In genomic region chr1:69710484-69710883, GRCh38 we compare ENCODE assay signal across 24 cellular contexts.
DNase-seq lines count a peak whose midpoint lies in the region; TF ChIP-seq lines count a peak whose summit lies in the region.
"Had no signal": no experiment of that assay in that cellular context is flagged by ENCODE, and none has a peak within 500 bp of the region (broad histone marks: within the 10 kb centered on the region; RNA-seq: fewer than 3 reads in every experiment).

No MANE protein-coding gene starts in this region.

- no peaks in the 10 kb centered on the region for H3K9me3 ChIP-seq in osteoblast (ENCODE audit: low read depth, low read length)
- no peaks in the 10 kb centered on the region for H3K9me3 ChIP-seq in uterus
- H3K9me3 ChIP-seq: MG63, suprapubic skin, upper lobe of left lung had no signal

- no peak for TF ChIP-seq CTCF in osteoblast (IDR thresholded peaks at IDR 0.05; ENCODE audit: extremely low read depth, low read depth, low read length)
- TF ChIP-seq CTCF in uterus (IDR thresholded peaks at IDR 0.05): no peak

- H3K79me2 ChIP-seq in osteoblast (ENCODE audit: insufficient read depth, low read length): no peaks in the 10 kb centered on the region

- H3K4me3 ChIP-seq in osteoblast (ENCODE audit: insufficient read depth, low read length) (no peak overlapping the region), uterus (no peak overlapping the region)
- H3K4me3 ChIP-seq: K562, MG63, suprapubic skin, upper lobe of left lung had no signal

- H3K36me3 ChIP-seq in osteoblast (ENCODE audit: insufficient read depth, low read length): no peaks in the 10 kb centered on the region
- H3K36me3 ChIP-seq in uterus: no peaks in the 10 kb centered on the region
- H3K36me3 ChIP-seq: MG63, suprapubic skin, upper lobe of left lung had no signal

- H3K4me1 ChIP-seq in osteoblast (ENCODE audit: insufficient read depth, low read length) (no peaks in the 10 kb centered on the region), uterus (no peaks in the 10 kb centered on the region)
- H3K4me1 ChIP-seq: suprapubic skin, upper lobe of left lung had no signal

- H2AFZ ChIP-seq in osteoblast (ENCODE audit: low read length): no peak overlapping the region

- H3K27me3 ChIP-seq in osteoblast (ENCODE audit: insufficient read depth, low read length) (no peaks in the 10 kb centered on the region), uterus (no peaks in the 10 kb centered on the region)
- H3K27me3 ChIP-seq: MG63, suprapubic skin, upper lobe of left lung had no signal

- H4K20me1 ChIP-seq in osteoblast (ENCODE audit: insufficient read depth, low read length): no peaks in the 10 kb centered on the region

- no peak for TF ChIP-seq POLR2A in uterus (IDR thresholded peaks at IDR 0.05)

- intact Hi-C loops in uterus (cut with DNase I; ENCODE audit: low total_unique reads): no loop called here

- no peak overlapping the region for H3K4me2 ChIP-seq in osteoblast (ENCODE audit: insufficient read depth, low read length)

- H3K27ac ChIP-seq in osteoblast (ENCODE audit: low read depth, low read length) (no peak overlapping the region), uterus (no peak overlapping the region)
- H3K27ac ChIP-seq: suprapubic skin, upper lobe of left lung, VCaP had no signal

- DNase-seq in EL (peak; percentile 4), RPMI7951 (ENCODE audit: low read depth) (peak; percentile 47), foreskin melanocyte (peak; percentile 76), osteoblast (ENCODE audit: insufficient read length, low spot score, missing footprints) (peak; percentile 29), NCI-H526 treated with DMSO at 0.1 percent for 48 hours (lab: John Stamatoyannopoulos, UW) (no peak), NCI-H187 treated with DMSO at 0.1 percent for 48 hours (lab: John Stamatoyannopoulos, UW) (no peak), uterus (no peak)
- DNase-seq: activated CD4-positive, alpha-beta T cell treated with anti-CD3 and anti-CD28 coated beads for 4 hours; activated naive CD4-positive, alpha-beta T cell treated with anti-CD3 and anti-CD28 coated beads, Interleukin-2, amount 10 ng/mL, durations not matched to agents 7 days and 5 days; amniotic stem cell; Calu3; DMS79 treated with DMSO at 0.1 percent for 48 hours; mesendoderm; MG63; NCI-H1105; NCI-H2029; NCI-H524; NK-92 treated with Interleukin-12 subunit alpha and Interleukin-12 subunit beta, amount 100 ng/mL, for 24 hours; PC-3; stimulated activated naive B cell treated with anti-CD40 and anti-IgM and Interleukin-4, amounts not matched to agents 10 μg/mL and 1 μg/mL and 100 μg/mL, for 72 hours; upper lobe of left lung had no signal

Comparison
In these comparisons a context has a peak if more than half of its experiments do, and no peak if none do; other contexts are left out.
1. DNase-seq: peak in EL (single experiment), RPMI7951 (single experiment), foreskin melanocyte (single experiment) and osteoblast (single experiment); none in NCI-H526 treated with DMSO at 0.1 percent for 48 hours (single experiment), NCI-H187 treated with DMSO at 0.1 percent for 48 hours (single experiment) and uterus (0 of 2).